ENCODE assay signal across 26 cellular contexts in genomic region chr3:6785726-6786125, GRCh38.
"Had no signal": no experiment of that assay in that cellular context is flagged by ENCODE, and none has a peak within 500 bp of the region (broad histone marks: within the 10 kb centered on the region; RNA-seq: fewer than 3 reads in every experiment).

No MANE protein-coding gene starts in this region.

- H3K9ac ChIP-seq: KMS-11 had no signal

- DNase-seq: activated CD4-positive, alpha-beta T cell treated with anti-CD3 and anti-CD28 coated beads for 1 hour; activated CD4-positive, alpha-beta T cell treated with anti-CD3 and anti-CD28 coated beads for 48 hours; activated CD4-positive, alpha-beta T cell treated with anti-CD3 and anti-CD28 coated beads, Interleukin-2, amount 50 U/mL, for 4 hours; activated CD4-positive, CD25-positive, alpha-beta regulatory T cell; activated CD8-positive, alpha-beta T cell treated with anti-CD3 and anti-CD28 coated beads for 36 hours; activated effector memory CD4-positive, alpha-beta T cell treated with anti-CD3 and anti-CD28 coated beads, Interleukin-2, amount 50 U/mL, for 16 hours; activated naive CD4-positive, alpha-beta T cell; activated naive CD4-positive, alpha-beta T cell treated with anti-CD3 and anti-CD28 coated beads, Interleukin-2, amount 50 U/mL, for 16 hours; activated naive CD8-positive, alpha-beta T cell treated with anti-CD3 and anti-CD28 coated beads for 36 hours; activated T-cell treated with anti-CD3 and anti-CD28 coated beads, Interleukin-2, amount 50 U/mL, for 1 hour; activated T-cell treated with anti-CD3 and anti-CD28 coated beads, Interleukin-2, amount 50 U/mL, for 72 hours; amniotic stem cell; aorta; central memory CD4-positive, alpha-beta T cell; NCI-H1105; NCI-H1417 treated with DMSO at 0.1 percent for 48 hours; NCI-H187 treated with DMSO at 0.1 percent for 48 hours; NCI-H2081; NCI-H345; NCI-H524 treated with DMSO at 0.1 percent for 48 hours; PC-9; Right ventricle myocardium superior; T1000; WERI-Rb-1 had no signal

- H3K4me2 ChIP-seq: KMS-11, PC-9 had no signal

- H2AFZ ChIP-seq: PC-9 had no signal

- H3K4me3 ChIP-seq: PC-9, SK-N-MC had no signal

- H3K36me3 ChIP-seq: WERI-Rb-1 had no signal

- H3K27ac ChIP-seq: KMS-11, PC-9, SK-N-MC, WERI-Rb-1 had no signal
